ENCODE assay signal across 19 cellular contexts in the genomic region with DNA sequence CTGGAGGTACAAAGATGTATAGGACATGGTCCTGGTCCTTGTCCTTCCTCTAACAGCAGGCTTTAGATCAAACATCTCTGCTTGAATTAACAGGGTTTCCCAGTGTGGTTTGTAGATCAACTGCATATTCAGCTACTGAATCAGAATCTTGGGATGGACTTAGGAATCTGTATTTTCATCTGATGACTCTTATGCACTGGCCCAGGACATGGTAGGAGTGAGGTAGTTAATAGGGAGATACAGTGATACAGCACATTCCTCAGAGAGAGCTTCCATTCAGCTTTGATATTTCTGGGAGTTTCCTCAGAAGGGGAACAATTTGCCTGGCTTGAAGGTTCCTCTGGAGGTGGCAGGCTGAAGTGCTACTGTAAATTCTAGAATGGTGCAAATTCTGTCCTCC.
A peak's percentile ranks its signal among the peaks of the same experiment; 100 is the strongest.
DNase-seq lines count a peak whose midpoint lies in the region; ATAC-seq and TF ChIP-seq lines count a peak whose summit lies in the region.
"Had no signal": no experiment of that assay in that cellular context is flagged by ENCODE, and none has a peak within 500 bp of the region (broad histone marks: within the 10 kb centered on the region; RNA-seq: fewer than 3 reads in every experiment).

No MANE protein-coding gene starts in this region.

- DNase-seq in GM04504 (ENCODE audit: low read depth) (peak; percentile 17), amniotic epithelial cell (ENCODE audit: low read depth) (peak; percentile 55), foreskin keratinocyte (peak; percentile 40 to 71), skeletal muscle cell (ENCODE audit: low read depth) (peak; percentile 10), NCI-H1417 (lab: John Stamatoyannopoulos, UW) (no peak), superior temporal gyrus (ENCODE audit: extremely low spot score) (no peak)
- DNase-seq: activated CD8-positive, alpha-beta T cell treated with anti-CD3 and anti-CD28 coated beads for 36 hours; activated T-cell treated with anti-CD3 and anti-CD28 coated beads, Interleukin-2, amount 50 U/mL, for 48 hours; DMS153; dorsolateral prefrontal cortex; esophagus squamous epithelium; NCI-H1694; stimulated activated CD4-positive, alpha-beta T cell treated with anti-CD3 and anti-CD28 coated beads, Interleukin-4, amount 100 ng/mL, for 4 hours; stimulated activated CD8-positive, alpha-beta memory T cell treated with anti-CD3 and anti-CD28 coated beads, Interleukin-4, amount 100 ng/mL, for 48 hours; T-helper 1 cell had no signal

- peaks cover 5% of the 10 kb centered on the region for H3K27me3 ChIP-seq in foreskin keratinocyte
- H3K27me3 ChIP-seq: BLaER1 treated with 17β-estradiol and CSF1 and Interleukin-3, amounts not matched to agents 10 nM and 100 nM; dorsolateral prefrontal cortex; esophagus squamous epithelium had no signal

- no peak overlapping the region for H3K4me3 ChIP-seq in skeletal muscle cell (ENCODE audit: low read depth, low read length)
- H3K4me3 ChIP-seq: BLaER1 treated with 17β-estradiol and CSF1 and Interleukin-3, amounts not matched to agents 10 nM and 100 nM; dorsolateral prefrontal cortex; esophagus squamous epithelium; skin epidermis had no signal

- ATAC-seq in foreskin keratinocyte, result peak; percentile 41
- no peak for ATAC-seq in HG02870 (IDR thresholded peaks at IDR 0.05; ENCODE audit: unreplicated experiment)
- ATAC-seq: activated CD8-positive, alpha-beta T cell treated with anti-CD3 and anti-CD28 coated beads for 36 hours; left lobe of liver had no signal

- TF ChIP-seq CTCF in foreskin keratinocyte (conservative IDR thresholded peaks at IDR 0.05), result no peak

- H3K27ac ChIP-seq in foreskin keratinocyte, result no peak overlapping the region
- H3K27ac ChIP-seq: BLaER1 treated with 17β-estradiol and CSF1 and Interleukin-3, amounts not matched to agents 10 nM and 100 nM; esophagus squamous epithelium; skin epidermis had no signal

- H3K4me1 ChIP-seq in foreskin keratinocyte, result no peaks in the 10 kb centered on the region
- H3K4me1 ChIP-seq: esophagus squamous epithelium had no signal

Comparison
In these comparisons a context has a peak if more than half of its experiments do, and no peak if none do; other contexts are left out.
1. DNase-seq: peak in GM04504 (single experiment), amniotic epithelial cell (single experiment), foreskin keratinocyte (2 of 2) and skeletal muscle cell (single experiment); none in NCI-H1417 (0 of 3) and superior temporal gyrus (single experiment).